Comparison of ENCODE assay signal across 12 cellular contexts in the genomic region with DNA sequence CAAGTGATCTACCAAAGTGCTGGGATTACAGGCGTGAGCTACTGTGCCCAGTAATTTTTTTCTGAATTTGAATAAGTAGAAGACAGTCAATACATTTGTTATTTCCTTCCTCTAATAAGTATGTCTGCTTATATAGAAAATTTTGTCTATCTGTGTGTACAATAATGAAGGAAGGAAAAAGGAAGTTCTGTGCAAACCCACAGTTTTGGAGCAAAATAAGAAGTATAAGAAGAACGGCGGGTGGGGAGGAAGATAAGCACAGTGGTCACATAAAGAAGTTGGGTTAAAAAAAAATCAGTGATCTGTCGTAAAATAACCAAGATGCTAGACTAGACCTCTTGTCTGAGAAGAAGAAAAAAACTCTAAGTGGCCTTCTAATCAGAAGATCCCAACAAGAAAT. TPM values are rescaled to one million over a fixed set of nuclear protein-coding genes. Genes with fewer than 3 reads are reported as not detected.
A peak's percentile ranks its signal among the peaks of the same experiment; 100 is the strongest.
DNase-seq lines count a peak whose midpoint lies in the region; ATAC-seq, FAIRE-seq and TF ChIP-seq lines count a peak whose summit lies in the region.
"Had no signal": no experiment of that assay in that cellular context is flagged by ENCODE, and none has a peak within 500 bp of the region (broad histone marks: within the 10 kb centered on the region; RNA-seq: fewer than 3 reads in every experiment).

No MANE protein-coding gene starts in this region.

- peaks cover 73% of the 10 kb centered on the region for H3K36me3 Mint-ChIP-seq in dendritic cell treated with granulocyte-macrophage colony-stimulating factor and Interleukin-4, amounts not matched to agents 40 ng/mL and 50 ng/mL, for 4 days (ENCODE audit: low read depth)
- H3K36me3 Mint-ChIP-seq in nephron progenitor cell (ENCODE audit: low read depth) (no peaks in the 10 kb centered on the region), glutamatergic neuron (ENCODE audit: unreplicated experiment) (no peaks in the 10 kb centered on the region)

- peak overlapping the region; percentile 23 for H3K4me3 Mint-ChIP-seq in dendritic cell treated with granulocyte-macrophage colony-stimulating factor and Interleukin-4, amounts not matched to agents 40 ng/mL and 50 ng/mL, for 4 days
- H3K4me3 Mint-ChIP-seq in nephron progenitor cell (no peak overlapping the region), glutamatergic neuron (ENCODE audit: unreplicated experiment) (no peak overlapping the region)

- ATAC-seq in GM18517 (IDR thresholded peaks at IDR 0.05; ENCODE audit: unreplicated experiment), result no peak

- DNase-seq in AML-193 (lab: John Stamatoyannopoulos, UW) (peak; percentile 37 to 68), CD1c-positive myeloid dendritic cell (ENCODE audit: extremely low spot score) (peak; percentile 18), OCI-M1 (lab: John Stamatoyannopoulos, UW) (peak; percentile 78), nephron progenitor cell (no peak), frontal cortex (ENCODE audit: low spot score in 2 of 2) (no peak), glutamatergic neuron (no peak)
- DNase-seq: activated CD8-positive, alpha-beta memory T cell treated with anti-CD3 and anti-CD28 coated beads, Interleukin-2, amount 50 U/mL, for 48 hours; C1 segment of cervical spinal cord; Right ventricle myocardium superior had no signal

- intact Hi-C loops in dendritic cell treated with granulocyte-macrophage colony-stimulating factor and Interleukin-4, amounts not matched to agents 40 ng/mL and 50 ng/mL, for 4 days (cut with micrococcal nuclease), result no loop called here

- no peaks in the 10 kb centered on the region for H3K9me3 Mint-ChIP-seq in dendritic cell treated with granulocyte-macrophage colony-stimulating factor and Interleukin-4, amounts not matched to agents 40 ng/mL and 50 ng/mL, for 4 days
- H3K9me3 Mint-ChIP-seq in nephron progenitor cell (no peaks in the 10 kb centered on the region), glutamatergic neuron (ENCODE audit: unreplicated experiment) (no peaks in the 10 kb centered on the region)

- H3K4me1 Mint-ChIP-seq in dendritic cell treated with granulocyte-macrophage colony-stimulating factor and Interleukin-4, amounts not matched to agents 40 ng/mL and 50 ng/mL, for 4 days (ENCODE audit: low read depth), result peaks cover 63% of the 10 kb centered on the region
- H3K4me1 Mint-ChIP-seq in nephron progenitor cell (no peaks in the 10 kb centered on the region), glutamatergic neuron (ENCODE audit: low read depth, unreplicated experiment) (peaks cover 9% of the 10 kb centered on the region)

- no peaks in the 10 kb centered on the region for H3K27me3 Mint-ChIP-seq in dendritic cell treated with granulocyte-macrophage colony-stimulating factor and Interleukin-4, amounts not matched to agents 40 ng/mL and 50 ng/mL, for 4 days
- H3K27me3 Mint-ChIP-seq in nephron progenitor cell (ENCODE audit: low read depth, poor library complexity) (peaks cover 26% of the 10 kb centered on the region), glutamatergic neuron (ENCODE audit: unreplicated experiment) (no peaks in the 10 kb centered on the region)

- no peak for FAIRE-seq in frontal cortex (lab: Jason Lieb, UNC)
- FAIRE-seq: astrocyte had no signal

- TF ChIP-seq CTCF in nephron progenitor cell (IDR thresholded peaks at IDR 0.05), result no peak
- TF ChIP-seq CTCF in glutamatergic neuron (IDR thresholded peaks at IDR 0.05; ENCODE audit: partially characterized antibody, unreplicated experiment), result no peak

- no peak overlapping the region for H3K27ac Mint-ChIP-seq in dendritic cell treated with granulocyte-macrophage colony-stimulating factor and Interleukin-4, amounts not matched to agents 40 ng/mL and 50 ng/mL, for 4 days
- no peak overlapping the region for H3K27ac Mint-ChIP-seq in nephron progenitor cell
- no peak overlapping the region for H3K27ac Mint-ChIP-seq in glutamatergic neuron (ENCODE audit: unreplicated experiment)

RNA-seq across cellular contexts. Expression of a gene that starts 20.2 kb away (rescaled TPM):
- total RNA-seq in frontal cortex (38.3 TPM), glutamatergic neuron (ENCODE audit: unreplicated experiment) (35.8 TPM)

Comparison
In these comparisons a context has a peak if more than half of its experiments do, and no peak if none do; other contexts are left out.
1. DNase-seq: peak in AML-193 (2 of 2), CD1c-positive myeloid dendritic cell (single experiment) and OCI-M1 (single experiment); none in nephron progenitor cell (single experiment), frontal cortex (0 of 2) and glutamatergic neuron (single experiment).